ENCODE assay signal across 8 cellular contexts in the genomic region with DNA sequence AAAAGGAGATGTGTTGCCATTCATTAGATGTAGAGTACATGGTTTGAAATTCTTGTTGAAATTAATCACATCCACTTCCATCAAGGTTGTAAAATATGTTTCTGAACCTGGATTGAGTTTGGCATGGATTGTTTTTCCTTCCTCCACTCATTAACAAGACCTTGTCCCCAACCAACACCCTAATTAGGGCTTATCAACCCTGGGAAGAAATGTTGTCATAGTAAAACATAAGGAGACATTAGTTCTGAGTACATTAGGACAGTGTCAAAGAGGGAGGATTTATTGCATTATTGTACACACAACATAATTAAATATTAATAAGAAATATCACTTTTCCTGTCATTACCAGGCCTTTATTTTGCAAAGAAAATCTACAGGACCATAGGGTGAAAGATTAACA.
"Had no signal": no experiment of that assay in that cellular context is flagged by ENCODE, and none has a peak within 500 bp of the region (broad histone marks: within the 10 kb centered on the region; RNA-seq: fewer than 3 reads in every experiment).

No MANE protein-coding gene starts in this region.

- DNase-seq: H9, HCEC 1CT had no signal

- H3K27ac ChIP-seq: HL-60 had no signal

- H3K36me3 Mint-ChIP-seq: IgD-negative memory B cell had no signal

- FAIRE-seq: H1, H54, HepG2 had no signal

- H3K4me1 Mint-ChIP-seq: GM23338, H9, IgD-negative memory B cell had no signal

- H3K4me3 ChIP-seq: GM23338 had no signal

- ATAC-seq: GM23338, HepG2 had no signal

- H3K27ac Mint-ChIP-seq: GM23338, H9, IgD-negative memory B cell had no signal

- H3K4me3 Mint-ChIP-seq: GM23338, H9, IgD-negative memory B cell had no signal
